In the genomic region with DNA sequence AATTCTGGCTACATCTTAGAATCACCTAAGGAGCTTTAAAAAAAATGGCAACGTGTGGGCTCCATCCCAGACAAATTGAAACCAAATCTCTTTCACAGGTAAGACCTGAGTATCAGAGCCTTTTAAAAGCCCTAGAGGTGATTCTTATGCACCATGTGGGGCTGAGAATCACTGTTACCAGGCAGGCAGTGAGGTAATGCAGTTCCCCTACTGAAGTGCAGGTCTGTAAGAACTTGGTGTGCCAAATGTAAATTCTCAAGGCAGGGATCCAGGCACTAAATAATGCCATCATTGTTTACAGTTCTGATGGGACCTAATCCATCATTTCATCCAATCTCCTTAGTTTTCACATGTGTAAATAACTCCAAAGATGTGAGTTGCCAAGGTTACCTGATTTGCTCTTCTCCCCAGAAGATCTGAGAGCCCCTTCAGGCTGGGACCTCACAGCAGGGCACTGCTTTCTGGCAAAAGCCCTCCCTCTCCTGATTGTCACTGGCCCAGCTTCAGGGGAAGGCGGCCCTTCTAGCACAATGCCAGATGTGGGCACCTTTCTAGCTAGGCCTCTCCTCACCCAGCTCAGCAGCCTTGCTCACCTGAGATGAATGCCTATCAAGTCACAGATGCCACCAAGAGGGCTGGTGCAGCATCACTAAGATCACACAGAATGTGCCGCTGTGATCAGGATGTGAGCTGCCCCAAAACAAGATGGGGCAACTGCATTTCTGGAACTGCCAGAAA, we compare ENCODE assay signal across 21 cellular contexts.
DNase-seq lines count a peak whose midpoint lies in the region; TF ChIP-seq lines count a peak whose summit lies in the region.
"Had no signal": no experiment of that assay in that cellular context is flagged by ENCODE, and none has a peak within 500 bp of the region (broad histone marks: within the 10 kb centered on the region; RNA-seq: fewer than 3 reads in every experiment).

No MANE protein-coding gene starts in this region.

- WGBS in mammary epithelial cell (ENCODE audit: low coverage, missing lambda C conversion rate) = 3% methylated on average over 3 of the region's 3 CpGs
- 66 to 79% (median 73%) methylated on average over 3 of the region's 3 CpGs for WGBS in stomach, 5 donors

- H3K4me3 ChIP-seq in mammary epithelial cell (replicated peaks in 1 of 3; ENCODE audit: insufficient read depth in 1 of 3, low read depth in 2 of 3, low read length in 3 of 3) (no peak overlapping the region), stomach (no peak overlapping the region), BE2C (ENCODE audit: low read depth, low read length) (no peak overlapping the region)
- H3K4me3 ChIP-seq: gastroesophageal sphincter, HAP-1, upper lobe of left lung had no signal

- TF ChIP-seq POLR2A in stomach (IDR thresholded peaks at IDR 0.05) = no peak

- H3K4me1 ChIP-seq in mammary epithelial cell (ENCODE audit: insufficient read depth, low read length) (peaks cover 17% of the 10 kb centered on the region), stomach (peaks cover 0 to 19% (median 4%) of the 10 kb centered on the region in 4 donors), BE2C (no peaks in the 10 kb centered on the region)
- H3K4me1 ChIP-seq: gastroesophageal sphincter, HAP-1 had no signal

- peak overlapping the region; percentile 63 for H3K27ac Mint-ChIP-seq in mesothelial cell of epicardium
- no peak overlapping the region for H3K27ac Mint-ChIP-seq in activated naive CD8-positive, alpha-beta T cell treated with anti-CD3 and anti-CD28 coated beads for 36 hours
- H3K27ac Mint-ChIP-seq: activated CD8-positive, alpha-beta T cell treated with anti-CD3 and anti-CD28 coated beads, Interleukin-2, amount 10 ng/mL, durations not matched to agents 7 days and 5 days; activated naive CD8-positive, alpha-beta T cell treated with anti-CD3 and anti-CD28 coated beads, Interleukin-2, amount 10 ng/mL, durations not matched to agents 7 days and 5 days; activated T-helper 1 cell treated with anti-CD3 and anti-CD28 coated beads, Interleukin-12 subunit alpha, Interleukin-12 subunit beta, Interleukin-2, Interleukin-4 antibody, amounts not matched to agents 30 ng/mL and 10 ng/mL and 1 ng/mL, durations not matched to agents 14 hours and 24 hours and 36 hours; B cell; dendritic cell treated with granulocyte-macrophage colony-stimulating factor and Interleukin-4, amounts not matched to agents 40 ng/mL and 50 ng/mL, for 4 days had no signal

- intact Hi-C loops in mammary epithelial cell (cut with micrococcal nuclease) (no loop called here), stomach (cut with DNase I; ENCODE audit: low total_unique reads) (no loop called here)

- H3K27ac ChIP-seq in mammary epithelial cell (ENCODE audit: insufficient read depth, low read depth, low read length) = no peak overlapping the region
- H3K27ac ChIP-seq in stomach = no peak overlapping the region
- H3K27ac ChIP-seq: gastroesophageal sphincter, upper lobe of left lung had no signal

- H3K9me3 ChIP-seq in mammary epithelial cell (replicated peaks; ENCODE audit: insufficient read depth, low read length) (no peaks in the 10 kb centered on the region), stomach (no peaks in the 10 kb centered on the region), BE2C (no peaks in the 10 kb centered on the region)
- H3K9me3 ChIP-seq: gastroesophageal sphincter, upper lobe of left lung had no signal

- H3K9me3 Mint-ChIP-seq in mesothelial cell of epicardium = peaks cover 14% of the 10 kb centered on the region
- peaks cover 3% of the 10 kb centered on the region for H3K9me3 Mint-ChIP-seq in activated naive CD8-positive, alpha-beta T cell treated with anti-CD3 and anti-CD28 coated beads for 36 hours
- H3K9me3 Mint-ChIP-seq: activated naive CD8-positive, alpha-beta T cell treated with anti-CD3 and anti-CD28 coated beads, Interleukin-2, amount 10 ng/mL, durations not matched to agents 7 days and 5 days; activated T-helper 1 cell treated with anti-CD3 and anti-CD28 coated beads, Interleukin-12 subunit alpha, Interleukin-12 subunit beta, Interleukin-2, Interleukin-4 antibody, amounts not matched to agents 30 ng/mL and 10 ng/mL and 1 ng/mL, durations not matched to agents 14 hours and 24 hours and 36 hours; dendritic cell treated with granulocyte-macrophage colony-stimulating factor and Interleukin-4, amounts not matched to agents 40 ng/mL and 50 ng/mL, for 4 days had no signal

- H3K9ac ChIP-seq in mammary epithelial cell (ENCODE audit: insufficient read depth, low read length) = no peak overlapping the region

- peak overlapping the region; percentile 81 for H2AFZ ChIP-seq in mammary epithelial cell (ENCODE audit: low read depth, low read length)

- TF ChIP-seq CTCF in mammary epithelial cell (conservative IDR thresholded peaks at IDR 0.05 in 1 of 2, IDR thresholded peaks at IDR 0.05 in 1 of 2; ENCODE audit: extremely low read depth in 1 of 2, insufficient read depth in 1 of 2, low read depth in 1 of 2, low read length in 2 of 2) (no peak), mesothelial cell of epicardium (IDR thresholded peaks at IDR 0.05; ENCODE audit: unreplicated experiment) (no peak), stomach (IDR thresholded peaks at IDR 0.05) (no peak), BE2C (IDR thresholded peaks at IDR 0.05; ENCODE audit: low read depth, low read length) (no peak)

- dilution Hi-C loops in mammary epithelial cell (cut with HindIII; ENCODE audit: low sequenced_read_pairs) = no loop called here

- BruUV-seq in mammary epithelial cell (replicated peaks; lab: Mats Ljungman, UMichigan) = no TSS peak

- in situ Hi-C loops in mammary epithelial cell (cut with MboI; ENCODE audit: low sequenced_read_pairs in 2 of 2) = no loop called here

- no peaks in the 10 kb centered on the region for H4K20me1 ChIP-seq in mammary epithelial cell (ENCODE audit: insufficient read depth, low read length)

- no peaks in the 10 kb centered on the region for H3K36me3 Mint-ChIP-seq in mesothelial cell of epicardium
- H3K36me3 Mint-ChIP-seq in activated naive CD8-positive, alpha-beta T cell treated with anti-CD3 and anti-CD28 coated beads for 36 hours = no peaks in the 10 kb centered on the region
- H3K36me3 Mint-ChIP-seq: activated naive CD8-positive, alpha-beta T cell treated with anti-CD3 and anti-CD28 coated beads, Interleukin-2, amount 10 ng/mL, durations not matched to agents 7 days and 5 days had no signal

- no peaks in the 10 kb centered on the region for H3K79me2 ChIP-seq in mammary epithelial cell (ENCODE audit: insufficient read depth, low read length)

- H3K27me3 ChIP-seq in mammary epithelial cell (ENCODE audit: insufficient read depth, low read length) (no peaks in the 10 kb centered on the region), stomach (no peaks in the 10 kb centered on the region), BE2C (no peaks in the 10 kb centered on the region)
- H3K27me3 ChIP-seq: gastroesophageal sphincter, upper lobe of left lung had no signal

- peaks cover 25% of the 10 kb centered on the region for H3K4me1 Mint-ChIP-seq in mesothelial cell of epicardium
- H3K4me1 Mint-ChIP-seq in activated naive CD8-positive, alpha-beta T cell treated with anti-CD3 and anti-CD28 coated beads for 36 hours = no peaks in the 10 kb centered on the region
- H3K4me1 Mint-ChIP-seq: activated naive CD8-positive, alpha-beta T cell treated with anti-CD3 and anti-CD28 coated beads, Interleukin-2, amount 10 ng/mL, durations not matched to agents 7 days and 5 days; B cell had no signal

- H3K4me2 ChIP-seq in mammary epithelial cell (ENCODE audit: insufficient read depth, low read depth, low read length) = peak overlapping the region; percentile 62

- CTCF ChIA-PET in mammary epithelial cell (lab: Charles Lee; ENCODE audit: low non-redundant PET) = no interaction called here

- H3K4me3 Mint-ChIP-seq in mesothelial cell of epicardium = no peak overlapping the region
- no peak overlapping the region for H3K4me3 Mint-ChIP-seq in activated naive CD8-positive, alpha-beta T cell treated with anti-CD3 and anti-CD28 coated beads for 36 hours
- H3K4me3 Mint-ChIP-seq: activated CD8-positive, alpha-beta T cell treated with anti-CD3 and anti-CD28 coated beads, Interleukin-2, amount 10 ng/mL, durations not matched to agents 7 days and 5 days; activated naive CD8-positive, alpha-beta T cell treated with anti-CD3 and anti-CD28 coated beads, Interleukin-2, amount 10 ng/mL, durations not matched to agents 7 days and 5 days; activated T-helper 1 cell treated with anti-CD3 and anti-CD28 coated beads, Interleukin-12 subunit alpha, Interleukin-12 subunit beta, Interleukin-2, Interleukin-4 antibody, amounts not matched to agents 30 ng/mL and 10 ng/mL and 1 ng/mL, durations not matched to agents 14 hours and 24 hours and 36 hours; B cell; dendritic cell treated with granulocyte-macrophage colony-stimulating factor and Interleukin-4, amounts not matched to agents 40 ng/mL and 50 ng/mL, for 4 days had no signal

- H3K36me3 ChIP-seq in mammary epithelial cell (ENCODE audit: insufficient read depth, low read length) (no peaks in the 10 kb centered on the region), stomach (no peaks in the 10 kb centered on the region), BE2C (no peaks in the 10 kb centered on the region)
- H3K36me3 ChIP-seq: gastroesophageal sphincter, HAP-1, upper lobe of left lung had no signal

- DNase-seq in NCI-H345 (lab: John Stamatoyannopoulos, UW) = peak; percentile 14
- no peak for DNase-seq in NCI-H345 treated with DMSO at 0.1 percent for 48 hours (lab: John Stamatoyannopoulos, UW; ENCODE audit: unreplicated experiment)
- DNase-seq in mammary epithelial cell = no peak
- DNase-seq in mesothelial cell of epicardium (ENCODE audit: low spot score in 2 of 2, unreplicated experiment in 2 of 2) = peak in 1 of 2 experiments; percentile 36
- DNase-seq in stomach = peak; percentile 20
- no peak for DNase-seq in anterior cingulate cortex (lab: John Stamatoyannopoulos, UW)
- DNase-seq in BE2C = no peak
- DNase-seq in activated naive CD8-positive, alpha-beta T cell treated with anti-CD3 and anti-CD28 coated beads for 36 hours = no peak
- DNase-seq: activated CD8-positive, alpha-beta T cell treated with anti-CD3 and anti-CD28 coated beads, Interleukin-2, amount 10 ng/mL, durations not matched to agents 7 days and 5 days; activated naive CD8-positive, alpha-beta T cell treated with anti-CD3 and anti-CD28 coated beads, Interleukin-2, amount 10 ng/mL, durations not matched to agents 7 days and 5 days; NCI-H1417 treated with DMSO at 0.1 percent for 48 hours; NK-92 treated with Interleukin-12 subunit alpha and Interleukin-12 subunit beta, amount 100 ng/mL, for 24 hours; nucleus accumbens; stimulated activated naive CD8-positive, alpha-beta T cell treated with anti-CD3 and anti-CD28 coated beads, Interleukin-15, Interleukin-2, amounts not matched to agents 100 U/mL and 50 U/mL, for 24 hours; T-helper 9 cell; upper lobe of left lung had no signal

- TF ChIP-seq EP300 in stomach (IDR thresholded peaks at IDR 0.05) = no peak

- H3K27me3 Mint-ChIP-seq in mesothelial cell of epicardium (ENCODE audit: low read depth) = no peaks in the 10 kb centered on the region
- H3K27me3 Mint-ChIP-seq in activated naive CD8-positive, alpha-beta T cell treated with anti-CD3 and anti-CD28 coated beads for 36 hours = peaks cover 10% of the 10 kb centered on the region

Comparison
In these comparisons a context has a peak if more than half of its experiments do, and no peak if none do; other contexts are left out.
1. DNase-seq: peak in NCI-H345 (single experiment) and stomach (single experiment); none in NCI-H345 treated with DMSO at 0.1 percent for 48 hours (single experiment), mammary epithelial cell (single experiment), anterior cingulate cortex (0 of 58), BE2C (single experiment) and activated naive CD8-positive, alpha-beta T cell treated with anti-CD3 and anti-CD28 coated beads for 36 hours (single experiment).